Comparison of ENCODE assay signal across 8 cellular contexts in genomic region chr5:98750693-98751092, GRCh38. TPM values are rescaled to one million over a fixed set of nuclear protein-coding genes. Genes with fewer than 3 reads are reported as not detected.
DNase-seq lines count a peak whose midpoint lies in the region; ATAC-seq and TF ChIP-seq lines count a peak whose summit lies in the region.

No MANE protein-coding gene starts in this region.

- H3K27ac Mint-ChIP-seq in activated T-helper 17 cell treated with anti-CD3 and anti-CD28 coated beads, Interleukin-2, amount 50 U/mL, for 72 hours = no peak overlapping the region

- H3K27me3 Mint-ChIP-seq in activated T-helper 17 cell treated with anti-CD3 and anti-CD28 coated beads, Interleukin-2, amount 50 U/mL, for 72 hours = peaks cover 2% of the 10 kb centered on the region

- H3K27ac ChIP-seq in C4-2B (no peak overlapping the region), HUES6 (ENCODE audit: low read depth, low read length) (no peak overlapping the region)

- H3K4me3 Mint-ChIP-seq in activated T-helper 17 cell treated with anti-CD3 and anti-CD28 coated beads, Interleukin-2, amount 50 U/mL, for 72 hours = no peak overlapping the region

- TF ChIP-seq CTCF in C4-2B (conservative IDR thresholded peaks at IDR 0.05) = peak; percentile 72

- peak overlapping the region; percentile 46; the same call in 1 of the 2 replicates for H3K4me3 ChIP-seq in HUES6 (ENCODE audit: low read depth, low read length)

- H3K36me3 Mint-ChIP-seq in activated T-helper 17 cell treated with anti-CD3 and anti-CD28 coated beads, Interleukin-2, amount 50 U/mL, for 72 hours (ENCODE audit: low read depth) = no peaks in the 10 kb centered on the region

- peak; percentile 77 for ATAC-seq in GM19328 (IDR thresholded peaks at IDR 0.05; ENCODE audit: unreplicated experiment)
- no peak for ATAC-seq in HG03457 (IDR thresholded peaks at IDR 0.05; ENCODE audit: unreplicated experiment)
- no peak for ATAC-seq in activated T-helper 17 cell treated with anti-CD3 and anti-CD28 coated beads, Interleukin-2, amount 50 U/mL, for 72 hours (replicated peaks)

- no peaks in the 10 kb centered on the region for H3K4me1 Mint-ChIP-seq in activated T-helper 17 cell treated with anti-CD3 and anti-CD28 coated beads, Interleukin-2, amount 50 U/mL, for 72 hours

- peak; percentile 16 for DNase-seq in cerebellar cortex (ENCODE audit: low spot score)
- DNase-seq in erythroblast (lab: John Stamatoyannopoulos, UW) = no peak
- no peak for DNase-seq in T-helper 9 cell

- no peaks in the 10 kb centered on the region for H3K27me3 ChIP-seq in HUES6 (ENCODE audit: control insufficient read depth, insufficient read depth, low read length)

- TF ChIP-seq POLR2A in erythroblast (IDR thresholded peaks at IDR 0.05; ENCODE audit: low read length) = no peak

- no peaks in the 10 kb centered on the region for H3K9me3 Mint-ChIP-seq in activated T-helper 17 cell treated with anti-CD3 and anti-CD28 coated beads, Interleukin-2, amount 50 U/mL, for 72 hours

- no peaks in the 10 kb centered on the region for H3K9me3 ChIP-seq in HUES6 (ENCODE audit: control insufficient read depth, insufficient read depth, low read depth, low read length)

- H3K36me3 ChIP-seq in HUES6 (ENCODE audit: control insufficient read depth, insufficient read depth, low read length) = no peaks in the 10 kb centered on the region

- H3K9ac ChIP-seq in HUES6 (ENCODE audit: low read length) = no peak overlapping the region

- peaks cover 30% of the 10 kb centered on the region for H3K4me1 ChIP-seq in HUES6 (ENCODE audit: control insufficient read depth, insufficient read depth, low read length)

RNA-seq across cellular contexts. Expression of gene RGMB, which starts 22.8 kb away (rescaled TPM):
- 1 to 10 TPM; 2.0 to 4.1 TPM for total RNA-seq in activated T-helper 17 cell treated with anti-CD3 and anti-CD28 coated beads, Interleukin-2, amount 50 U/mL, for 72 hours
